Comparison of ENCODE assay signal across 1 cellular context in genomic region chr10:72272689-72273409, GRCh38.
TF ChIP-seq lines count a peak whose summit lies in the region.

No MANE protein-coding gene starts in this region.

TF ChIP-seq in HepG2, 621 proteins besides CTCF, POLR2A, EP300 and RAD21 (continued from another document and continues in another):
- TF ChIP-seq ETV6 (CRISPR knock-in tag; conservative IDR thresholded peaks at IDR 0.05) (peak; percentile 38; the same call in 1 of the 2 replicates), ZC3H4 (CRISPR knock-in tag; IDR thresholded peaks at IDR 0.05; ENCODE audit: borderline replicate concordance) (peak; percentile 69; the same call in 1 of the 2 replicates), REST (IDR thresholded peaks at IDR 0.05; ENCODE audit: borderline replicate concordance in 1 of 2, low read depth in 1 of 2, low read length in 2 of 2) (no peak; a peak in 1 of 4 replicates), PRPF4 (IDR thresholded peaks at IDR 0.05; ENCODE audit: low read depth, low read length, poor library complexity, severe bottlenecking) (no peak), YY1 (IDR thresholded peaks at IDR 0.05; ENCODE audit: insufficient read depth, insufficient replicate concordance, low read depth, low read length) (peak; percentile 32), ZNF280B (CRISPR knock-in tag; IDR thresholded peaks at IDR 0.05; ENCODE audit: borderline replicate concordance) (peak; percentile 36; the same call in 1 of the 2 replicates), ZNF891 (CRISPR knock-in tag; IDR thresholded peaks at IDR 0.05) (peak; percentile 21; the same call in 1 of the 2 replicates), CEBPB (IDR thresholded peaks at IDR 0.05; ENCODE audit: borderline replicate concordance, low read depth, low read length) (peak; percentile 99), ZFX (CRISPR knock-in tag; IDR thresholded peaks at IDR 0.05; ENCODE audit: low read depth) (peak; percentile 67), MIER2 (CRISPR knock-in tag; IDR thresholded peaks at IDR 0.05) (peak; percentile 37; the same call in 1 of the 2 replicates), ZMAT3 (CRISPR knock-in tag; conservative IDR thresholded peaks at IDR 0.05) (0 out of 2 replicates have a peak, but pooled peaks have one; percentile 18), ZNF12 (CRISPR knock-in tag; IDR thresholded peaks at IDR 0.05) (peak; percentile 79), ZFP41 (CRISPR knock-in tag; IDR thresholded peaks at IDR 0.05; ENCODE audit: borderline replicate concordance) (no peak), GATAD1 (CRISPR knock-in tag; IDR thresholded peaks at IDR 0.05) (0 out of 2 replicates have a peak, but pooled peaks have one; percentile 42), IRF9 (CRISPR knock-in tag; IDR thresholded peaks at IDR 0.05; ENCODE audit: borderline replicate concordance) (no peak), TRIM22 (IDR thresholded peaks at IDR 0.05) (no peak), TGIF2 (CRISPR knock-in tag; IDR thresholded peaks at IDR 0.05) (no peak), ZNF329 (CRISPR knock-in tag; IDR thresholded peaks at IDR 0.05; ENCODE audit: low read depth) (no peak), ZSCAN20 (CRISPR knock-in tag; IDR thresholded peaks at IDR 0.05; ENCODE audit: borderline replicate concordance) (no peak), ZFP91 (CRISPR knock-in tag; IDR thresholded peaks at IDR 0.05; ENCODE audit: borderline replicate concordance) (peak; percentile 70), MIER3 (CRISPR knock-in tag; IDR thresholded peaks at IDR 0.05; ENCODE audit: borderline replicate concordance) (peak; percentile 79; the same call in 1 of the 2 replicates), RFX1 (IDR thresholded peaks at IDR 0.05) (no peak), DR1 (CRISPR knock-in tag; IDR thresholded peaks at IDR 0.05) (no peak; the same call in 1 of the 2 replicates), PHF21A (CRISPR knock-in tag; IDR thresholded peaks at IDR 0.05) (peak; percentile 80), MAFG (CRISPR knock-in tag; IDR thresholded peaks at IDR 0.05) (no peak), ZNF562 (CRISPR knock-in tag; IDR thresholded peaks at IDR 0.05; ENCODE audit: borderline replicate concordance) (no peak), ZNF468 (CRISPR knock-in tag; IDR thresholded peaks at IDR 0.05) (no peak), ZNF160 (CRISPR knock-in tag; IDR thresholded peaks at IDR 0.05) (no peak; the same call in 1 of the 2 replicates), ZNF597 (CRISPR knock-in tag; IDR thresholded peaks at IDR 0.05) (no peak), ZMYM4 (CRISPR knock-in tag; IDR thresholded peaks at IDR 0.05) (peak; percentile 89), STAT6 (CRISPR knock-in tag; IDR thresholded peaks at IDR 0.05; ENCODE audit: borderline replicate concordance) (no peak; the same call in none of the 2 replicates)
- TF ChIP-seq, protein P1, sequence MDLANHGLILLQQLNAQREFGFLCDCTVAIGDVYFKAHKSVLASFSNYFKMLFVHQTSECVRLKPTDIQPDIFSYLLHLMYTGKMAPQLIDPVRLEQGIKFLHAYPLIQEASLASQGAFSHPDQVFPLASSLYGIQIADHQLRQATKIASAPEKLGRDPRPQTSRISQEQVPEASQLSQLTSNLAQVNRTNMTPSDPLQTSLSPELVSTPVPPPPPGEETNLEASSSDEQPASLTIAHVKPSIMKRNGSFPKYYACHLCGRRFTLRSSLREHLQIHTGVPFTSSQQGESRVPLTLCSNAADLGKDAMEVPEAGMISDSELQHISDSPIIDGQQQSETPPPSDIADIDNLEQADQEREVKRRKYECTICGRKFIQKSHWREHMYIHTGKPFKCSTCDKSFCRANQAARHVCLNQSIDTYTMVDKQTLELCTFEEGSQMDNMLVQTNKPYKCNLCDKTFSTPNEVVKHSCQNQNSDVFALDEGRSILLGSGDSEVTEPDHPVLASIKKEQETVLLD (CRISPR knock-in tag; IDR thresholded peaks at IDR 0.05; ENCODE audit: low read depth): no peak
- TF ChIP-seq, protein P2, sequence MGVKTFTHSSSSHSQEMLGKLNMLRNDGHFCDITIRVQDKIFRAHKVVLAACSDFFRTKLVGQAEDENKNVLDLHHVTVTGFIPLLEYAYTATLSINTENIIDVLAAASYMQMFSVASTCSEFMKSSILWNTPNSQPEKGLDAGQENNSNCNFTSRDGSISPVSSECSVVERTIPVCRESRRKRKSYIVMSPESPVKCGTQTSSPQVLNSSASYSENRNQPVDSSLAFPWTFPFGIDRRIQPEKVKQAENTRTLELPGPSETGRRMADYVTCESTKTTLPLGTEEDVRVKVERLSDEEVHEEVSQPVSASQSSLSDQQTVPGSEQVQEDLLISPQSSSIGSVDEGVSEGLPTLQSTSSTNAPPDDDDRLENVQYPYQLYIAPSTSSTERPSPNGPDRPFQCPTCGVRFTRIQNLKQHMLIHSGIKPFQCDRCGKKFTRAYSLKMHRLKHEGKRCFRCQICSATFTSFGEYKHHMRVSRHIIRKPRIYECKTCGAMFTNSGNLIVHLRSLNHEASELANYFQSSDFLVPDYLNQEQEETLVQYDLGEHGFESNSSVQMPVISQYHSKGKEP (CRISPR knock-in tag; IDR thresholded peaks at IDR 0.05): no peak
- TF ChIP-seq, protein P3, sequence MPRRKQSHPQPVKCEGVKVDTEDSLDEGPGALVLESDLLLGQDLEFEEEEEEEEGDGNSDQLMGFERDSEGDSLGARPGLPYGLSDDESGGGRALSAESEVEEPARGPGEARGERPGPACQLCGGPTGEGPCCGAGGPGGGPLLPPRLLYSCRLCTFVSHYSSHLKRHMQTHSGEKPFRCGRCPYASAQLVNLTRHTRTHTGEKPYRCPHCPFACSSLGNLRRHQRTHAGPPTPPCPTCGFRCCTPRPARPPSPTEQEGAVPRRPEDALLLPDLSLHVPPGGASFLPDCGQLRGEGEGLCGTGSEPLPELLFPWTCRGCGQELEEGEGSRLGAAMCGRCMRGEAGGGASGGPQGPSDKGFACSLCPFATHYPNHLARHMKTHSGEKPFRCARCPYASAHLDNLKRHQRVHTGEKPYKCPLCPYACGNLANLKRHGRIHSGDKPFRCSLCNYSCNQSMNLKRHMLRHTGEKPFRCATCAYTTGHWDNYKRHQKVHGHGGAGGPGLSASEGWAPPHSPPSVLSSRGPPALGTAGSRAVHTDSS (CRISPR knock-in tag; conservative IDR thresholded peaks at IDR 0.05): no peak
- TF ChIP-seq, protein P4, sequence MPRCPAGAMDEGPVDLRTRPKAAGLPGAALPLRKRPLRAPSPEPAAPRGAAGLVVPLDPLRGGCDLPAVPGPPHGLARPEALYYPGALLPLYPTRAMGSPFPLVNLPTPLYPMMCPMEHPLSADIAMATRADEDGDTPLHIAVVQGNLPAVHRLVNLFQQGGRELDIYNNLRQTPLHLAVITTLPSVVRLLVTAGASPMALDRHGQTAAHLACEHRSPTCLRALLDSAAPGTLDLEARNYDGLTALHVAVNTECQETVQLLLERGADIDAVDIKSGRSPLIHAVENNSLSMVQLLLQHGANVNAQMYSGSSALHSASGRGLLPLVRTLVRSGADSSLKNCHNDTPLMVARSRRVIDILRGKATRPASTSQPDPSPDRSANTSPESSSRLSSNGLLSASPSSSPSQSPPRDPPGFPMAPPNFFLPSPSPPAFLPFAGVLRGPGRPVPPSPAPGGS (CRISPR knock-in tag; IDR thresholded peaks at IDR 0.05): peak; percentile 29
